Comparison of ENCODE assay signal across 1 cellular context in the genomic region with DNA sequence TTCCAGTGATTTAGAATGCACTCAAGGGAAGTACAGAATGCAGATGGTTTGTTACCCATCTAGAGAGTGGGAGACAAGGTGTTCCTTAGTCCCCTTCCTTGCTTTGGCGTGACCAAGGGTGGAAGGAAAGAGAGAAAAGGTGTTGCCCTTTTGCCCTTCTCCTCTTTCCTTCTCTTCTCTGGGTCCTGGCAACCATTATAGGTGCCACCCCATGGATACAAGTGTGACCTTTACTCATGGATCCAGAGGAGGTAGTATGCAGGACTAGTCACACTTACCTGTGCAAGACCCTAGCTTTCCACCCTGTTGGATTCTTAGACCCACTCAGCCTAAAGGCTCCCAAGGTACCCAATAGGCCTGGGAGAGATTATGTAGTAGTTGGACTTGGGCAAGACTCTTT.
A peak's percentile ranks its signal among the peaks of the same experiment; 100 is the strongest.
TF ChIP-seq lines count a peak whose summit lies in the region.

No MANE protein-coding gene starts in this region.

TF ChIP-seq in Ishikawa, 13 proteins besides CTCF, POLR2A, EP300 and RAD21:
- TF ChIP-seq EGR1 (IDR thresholded peaks at IDR 0.05) (no peak), MAX (IDR thresholded peaks at IDR 0.05) (0 out of 2 replicates have a peak, but pooled peaks have one; percentile 22), TCF12 (IDR thresholded peaks at IDR 0.05; ENCODE audit: low read depth) (peak; percentile 38; the same call in 1 of the 2 replicates), YY1 (IDR thresholded peaks at IDR 0.05; ENCODE audit: low read depth) (0 out of 2 replicates have a peak, but pooled peaks have one; percentile 15)
- TF ChIP-seq, protein P1, sequence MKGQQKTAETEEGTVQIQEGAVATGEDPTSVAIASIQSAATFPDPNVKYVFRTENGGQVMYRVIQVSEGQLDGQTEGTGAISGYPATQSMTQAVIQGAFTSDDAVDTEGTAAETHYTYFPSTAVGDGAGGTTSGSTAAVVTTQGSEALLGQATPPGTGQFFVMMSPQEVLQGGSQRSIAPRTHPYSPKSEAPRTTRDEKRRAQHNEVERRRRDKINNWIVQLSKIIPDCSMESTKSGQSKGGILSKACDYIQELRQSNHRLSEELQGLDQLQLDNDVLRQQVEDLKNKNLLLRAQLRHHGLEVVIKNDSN (IDR thresholded peaks at IDR 0.05) = peak; percentile 77
